Comparison of ENCODE assay signal across 22 cellular contexts in the genomic region with DNA sequence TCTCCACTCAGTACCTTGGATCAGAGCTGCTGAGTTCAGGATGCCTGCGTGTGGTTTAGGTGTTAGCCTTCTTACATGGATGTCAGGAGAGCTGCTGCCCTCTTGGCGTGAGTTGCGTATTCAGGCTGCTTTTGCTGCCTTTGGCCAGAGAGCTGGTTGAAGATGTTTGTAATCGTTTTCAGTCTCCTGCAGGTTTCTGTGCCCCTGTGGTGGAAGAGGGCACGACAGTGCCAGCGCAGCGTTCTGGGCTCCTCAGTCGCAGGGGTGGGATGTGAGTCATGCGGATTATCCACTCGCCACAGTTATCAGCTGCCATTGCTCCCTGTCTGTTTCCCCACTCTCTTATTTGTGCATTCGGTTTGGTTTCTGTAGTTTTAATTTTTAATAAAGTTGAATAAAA. TPM values are rescaled to one million over a fixed set of nuclear protein-coding genes. Genes with fewer than 3 reads are reported as not detected.
DNase-seq lines count a peak whose midpoint lies in the region; ATAC-seq, FAIRE-seq and TF ChIP-seq lines count a peak whose summit lies in the region.
"Had no signal": no experiment of that assay in that cellular context is flagged by ENCODE, and none has a peak within 500 bp of the region (broad histone marks: within the 10 kb centered on the region; RNA-seq: fewer than 3 reads in every experiment).

No MANE protein-coding gene starts in this region.

- H3K9me3 ChIP-seq in mammary epithelial cell (replicated peaks; ENCODE audit: insufficient read depth, low read length) = no peaks in the 10 kb centered on the region
- H3K9me3 ChIP-seq in breast epithelium = no peaks in the 10 kb centered on the region
- no peaks in the 10 kb centered on the region for H3K9me3 ChIP-seq in GM12878 (replicated peaks; ENCODE audit: control insufficient read depth, insufficient read depth, low read length)
- H3K9me3 ChIP-seq: BLaER1 had no signal

- H2AFZ ChIP-seq in mammary epithelial cell (ENCODE audit: low read depth, low read length) = no peak overlapping the region
- H2AFZ ChIP-seq in GM12878 (ENCODE audit: control insufficient read depth, low read depth, low read length) = no peak overlapping the region
- H2AFZ ChIP-seq: GM23248 had no signal

- FAIRE-seq in GM12878 (lab: Jason Lieb, UNC) = no peak
- no peak for FAIRE-seq in HTR-8/SVneo (lab: Jason Lieb, UNC)
- FAIRE-seq: A204.1, D721Med, GM12892, GM19239 had no signal

- WGBS in mammary epithelial cell (ENCODE audit: low coverage, missing lambda C conversion rate) = 93% methylated on average over 11 of the region's 11 CpGs
- 94% methylated on average over 11 of the region's 11 CpGs for WGBS in GM12878 (ENCODE audit: insufficient coverage, insufficient replicate concordance, low lambda C conversion rate, missing lambda C conversion rate)

- TF ChIP-seq RAD21 in GM12878 (IDR thresholded peaks at IDR 0.05; ENCODE audit: insufficient read depth, low read depth, low read length) = no peak

- TF ChIP-seq CTCF in mammary epithelial cell (conservative IDR thresholded peaks at IDR 0.05 in 1 of 2, IDR thresholded peaks at IDR 0.05 in 1 of 2; ENCODE audit: extremely low read depth in 1 of 2, insufficient read depth in 1 of 2, low read depth in 1 of 2, low read length in 2 of 2) (no peak), breast epithelium (IDR thresholded peaks at IDR 0.05) (no peak), GM12878 (IDR thresholded peaks at IDR 0.05 in 2 of 3, conservative IDR thresholded peaks at IDR 0.05 in 1 of 3; ENCODE audit: control insufficient read depth in 2 of 3, extremely low read depth in 1 of 3, insufficient read depth in 1 of 3, low read depth in 3 of 3, low read length in 3 of 3) (no peak)

- H3K79me2 ChIP-seq in mammary epithelial cell (ENCODE audit: insufficient read depth, low read length) = no peaks in the 10 kb centered on the region
- no peaks in the 10 kb centered on the region for H3K79me2 ChIP-seq in GM12878 (ENCODE audit: control insufficient read depth, insufficient read depth, low read length)

- intact Hi-C loops in mammary epithelial cell (cut with micrococcal nuclease) = no loop called here
- intact Hi-C loops in breast epithelium (cut with DNase I; ENCODE audit: low total_unique reads) = no loop called here
- intact Hi-C loops in GM12878 (cut with micrococcal nuclease; ENCODE audit: unreplicated experiment) = no loop called here
- intact Hi-C loops in posterior vena cava (cut with DNase I) = no loop called here

- POLR2A ChIA-PET in GM12878 (lab: Charles Lee) = no interaction called here

- dilution Hi-C loops in mammary epithelial cell (cut with HindIII; ENCODE audit: low sequenced_read_pairs) = no loop called here

- no peaks in the 10 kb centered on the region for H4K20me1 ChIP-seq in mammary epithelial cell (ENCODE audit: insufficient read depth, low read length)
- H4K20me1 ChIP-seq in GM12878 (ENCODE audit: control insufficient read depth, insufficient read depth) = no peaks in the 10 kb centered on the region

- H3K4me3 ChIP-seq in mammary epithelial cell (replicated peaks in 1 of 3; ENCODE audit: insufficient read depth in 1 of 3, low read depth in 2 of 3, low read length in 3 of 3) (no peak overlapping the region), breast epithelium (no peak overlapping the region), GM12878 (no peak overlapping the region)
- H3K4me3 ChIP-seq: BLaER1, GM23248 had no signal

- no peak for TF ChIP-seq POLR2A in breast epithelium (IDR thresholded peaks at IDR 0.05)
- no peak for TF ChIP-seq POLR2A in GM12878 (IDR thresholded peaks at IDR 0.05; ENCODE audit: low read depth, low read length)

- in situ Hi-C loops in mammary epithelial cell (cut with MboI; ENCODE audit: low sequenced_read_pairs in 2 of 2) (no loop called here), GM12878 (cut with MboI) (no loop called here)

- ATAC-seq in GM12878 = no peak
- ATAC-seq: CD8-positive, alpha-beta T cell; HCT116 had no signal

- no peaks in the 10 kb centered on the region for H3K4me1 ChIP-seq in mammary epithelial cell (ENCODE audit: insufficient read depth, low read length)
- H3K4me1 ChIP-seq in breast epithelium = no peaks in the 10 kb centered on the region
- H3K4me1 ChIP-seq in GM12878 (ENCODE audit: control insufficient read depth, insufficient read depth, low read length) = no peaks in the 10 kb centered on the region

- H3K4me2 ChIP-seq in mammary epithelial cell (ENCODE audit: insufficient read depth, low read depth, low read length) = no peak overlapping the region
- no peak overlapping the region for H3K4me2 ChIP-seq in GM12878 (ENCODE audit: control insufficient read depth, insufficient read depth)
- H3K4me2 ChIP-seq: BLaER1 had no signal

- SMC1A ChIA-PET in GM12878 (lab: Charles Lee; ENCODE audit: uncharacterized antibody, unreplicated experiment) = interaction anchor here (0.9 kb wide), 1 partner anchor 14 kb away, joined by 3 read pairs; no protein-coding TSS in a partner anchor

- no peak for TF ChIP-seq EP300 in GM12878 (IDR thresholded peaks at IDR 0.05; ENCODE audit: borderline replicate concordance in 1 of 2, control insufficient read depth in 1 of 2, low read depth in 2 of 2, low read length in 2 of 2)

- H3K27ac ChIP-seq in mammary epithelial cell (ENCODE audit: insufficient read depth, low read depth, low read length) (no peak overlapping the region), breast epithelium (no peak overlapping the region), GM12878 (ENCODE audit: control insufficient read depth, insufficient read depth) (no peak overlapping the region)
- H3K27ac ChIP-seq: 22Rv1, BLaER1, C4-2B, GM23248 had no signal

- no peak overlapping the region for H3K9ac ChIP-seq in mammary epithelial cell (ENCODE audit: insufficient read depth, low read length)
- H3K9ac ChIP-seq in GM12878 (ENCODE audit: control insufficient read depth, insufficient read depth, low read length) = no peak overlapping the region
- H3K9ac ChIP-seq: BLaER1, GM23248 had no signal

- BruUV-seq in mammary epithelial cell (replicated peaks; lab: Mats Ljungman, UMichigan) = TSS peak; percentile 70
- BruUV-seq in GM12878 (replicated peaks; lab: Mats Ljungman, UMichigan) = no TSS peak

- H3K27me3 ChIP-seq in mammary epithelial cell (ENCODE audit: insufficient read depth, low read length) (no peaks in the 10 kb centered on the region), breast epithelium (no peaks in the 10 kb centered on the region), GM12878 (replicated peaks in 1 of 2; ENCODE audit: control insufficient read depth in 2 of 2, insufficient read depth in 2 of 2, low read length in 1 of 2) (no peaks in the 10 kb centered on the region)

- CTCF ChIA-PET in mammary epithelial cell (lab: Charles Lee; ENCODE audit: low non-redundant PET) = no interaction called here
- CTCF ChIA-PET in GM12878 (lab: Yijun Ruan, JAX) = no interaction called here

- H3K36me3 ChIP-seq in mammary epithelial cell (ENCODE audit: insufficient read depth, low read length) = peaks cover 20% of the 10 kb centered on the region
- H3K36me3 ChIP-seq in breast epithelium = no peaks in the 10 kb centered on the region
- H3K36me3 ChIP-seq in GM12878 (ENCODE audit: control insufficient read depth in 2 of 2, insufficient read depth in 2 of 2, low read length in 1 of 2) = peaks cover 29 to 37% of the 10 kb centered on the region in 2 experiments

- RAD21 ChIA-PET in GM12878 (lab: Charles Lee; ENCODE audit: unreplicated experiment) = no interaction called here

- DNase-seq in mammary epithelial cell (no peak), breast epithelium (ENCODE audit: low spot score in 2 of 2) (no peak), GM12878 (ENCODE audit: low read depth, low spot score) (no peak), posterior vena cava (ENCODE audit: low spot score) (peak; percentile 57), HTR-8/SVneo (ENCODE audit: insufficient read length, low spot score) (no peak)
- DNase-seq in activated naive CD4-positive, alpha-beta T cell (lab: John Stamatoyannopoulos, UW) = no peak
- DNase-seq: CD4-positive, CD25-positive, alpha-beta regulatory T cell; CD8-positive, alpha-beta T cell; DMS 273 treated with DMSO at 0.1 percent for 48 hours; DMS79; EL; GDM1; GM23248; H9 had no signal

RNA-seq across cellular contexts. Expression of a gene that starts 7.0 kb away (rescaled TPM):
- total RNA-seq in mammary epithelial cell (1 to 10 TPM; 1.5 to 4.3 TPM), breast epithelium (10 to 100 TPM in 1 of 3 donors, 1 to 10 TPM in 2; 8.8 to 10.6 (median 8.8) TPM), GM12878 (2014; rRNA removed) (21.0 and 24.3 TPM in 2 replicates), GM12878 (2014; rRNA removed; fragmentation: Illumina TruSeq; extraction: Trizol) (12.4 and 13.2 TPM in 2 replicates), GM12878 (2021) (22.2 and 24.4 TPM in 2 replicates), posterior vena cava (1 to 10 TPM; 2.0 to 2.5 TPM)
- polyA plus RNA-seq in mammary epithelial cell (0.11 TPM), GM12878 (2011; rRNA removed) (not detected in 2 replicates), GM12878 (2014; fragmentation: Illumina TruSeq; extraction: Trizol) (6.9 and 10.3 TPM in 2 replicates), GM12878 (2014; fragmentation: Nextera tagmentation; extraction: Ambion mirVana) (under 1 TPM in 1 of 2 experiments, not detected in 1; 0.03 TPM), GM12878 (2014; rRNA removed) (22.5 and 25.4 TPM in 2 replicates), GM12878 (2016; fragmentation: Nextera tagmentation; extraction: Ambion mirVana) (10 to 100 TPM; 12.0 to 14.0 TPM)
- polyA minus RNA-seq in mammary epithelial cell = not detected
- total RNA-seq in GM12878 (2013; cell fraction: nucleolus; rRNA removed) = not detected in 2 replicates
- polyA plus RNA-seq in GM12878 (2011; ENCODE audit: low read depth) = 0.43 TPM
- not detected in 2 replicates for polyA plus RNA-seq in GM12878 (2011; cell fraction: cytosol; rRNA removed)
- polyA plus RNA-seq in GM12878 (2011; cell fraction: nucleus; rRNA removed) = not detected in 2 replicates
- polyA plus RNA-seq in GM12878 (2012) = 1.3 and 2.1 TPM in 2 replicates
- polyA minus RNA-seq in GM12878 (2011; rRNA and poly(A)+ RNA removed) = not detected in 2 replicates
- polyA minus RNA-seq in GM12878 (2011; cell fraction: cytosol; rRNA and poly(A)+ RNA removed) = 0.62 TPM in 1 of 2 replicates, not detected in the other
- 0.19 TPM in 1 of 2 replicates, not detected in the other for polyA minus RNA-seq in GM12878 (2011; cell fraction: nucleus; rRNA and poly(A)+ RNA removed)

RNA-seq across cellular contexts. Expression of a gene that starts 23.8 kb away (rescaled TPM):
- total RNA-seq in mammary epithelial cell (10 to 100 TPM; 17.0 to 46.9 TPM), breast epithelium (1 to 10 TPM; 5.4 to 9.8 (median 6.7) TPM), GM12878 (2014; rRNA removed) (210 and 229 TPM in 2 replicates), GM12878 (2014; rRNA removed; fragmentation: Illumina TruSeq; extraction: Trizol) (89.8 and 107 TPM in 2 replicates), GM12878 (2021) (218 and 229 TPM in 2 replicates), posterior vena cava (1 to 10 TPM; 4.0 to 5.6 TPM)
- polyA plus RNA-seq in mammary epithelial cell (66.3 TPM), GM12878 (2011; rRNA removed) (79.0 and 170 TPM in 2 replicates), GM12878 (2014; fragmentation: Illumina TruSeq; extraction: Trizol) (38.9 and 88.2 TPM in 2 replicates), GM12878 (2014; fragmentation: Nextera tagmentation; extraction: Ambion mirVana) (10 to 100 TPM in 1 of 2 experiments, 1 to 10 TPM in 1; 8.6 to 14.4 TPM), GM12878 (2014; rRNA removed) (140 and 167 TPM in 2 replicates), GM12878 (2016; fragmentation: Nextera tagmentation; extraction: Ambion mirVana) (100 to 1,000 TPM; 200 to 222 TPM)
- polyA minus RNA-seq in mammary epithelial cell = 107 TPM
- total RNA-seq in GM12878 (2013; cell fraction: nucleolus; rRNA removed) = 84.2 and 104 TPM in 2 replicates
- 51.9 TPM for polyA plus RNA-seq in GM12878 (2011; ENCODE audit: low read depth)
- polyA plus RNA-seq in GM12878 (2011; cell fraction: cytosol; rRNA removed) = 174 and 221 TPM in 2 replicates
- polyA plus RNA-seq in GM12878 (2011; cell fraction: nucleus; rRNA removed) = 218 and 309 TPM in 2 replicates
- 77.5 and 91.8 TPM in 2 replicates for polyA plus RNA-seq in GM12878 (2012)
- polyA minus RNA-seq in GM12878 (2011; rRNA and poly(A)+ RNA removed) = 272 and 323 TPM in 2 replicates
- polyA minus RNA-seq in GM12878 (2011; cell fraction: cytosol; rRNA and poly(A)+ RNA removed) = 143 and 145 TPM in 2 replicates
- polyA minus RNA-seq in GM12878 (2011; cell fraction: nucleus; rRNA and poly(A)+ RNA removed) = 66.6 and 116 TPM in 2 replicates

RNA-seq across cellular contexts. Expression of a gene that starts 31.5 kb away (rescaled TPM):
- total RNA-seq in mammary epithelial cell = 10 to 100 TPM; 30.3 to 44.5 TPM
- 31.4 TPM for polyA plus RNA-seq in mammary epithelial cell
- polyA minus RNA-seq in mammary epithelial cell = 28.9 TPM
- 10 to 100 TPM; 32.1 to 49.0 (median 39.8) TPM for total RNA-seq in breast epithelium
- total RNA-seq in GM12878 (2013; cell fraction: nucleolus; rRNA removed) = 27.5 and 31.1 TPM in 2 replicates
- 32.7 and 35.7 TPM in 2 replicates for total RNA-seq in GM12878 (2014; rRNA removed)
- total RNA-seq in GM12878 (2014; rRNA removed; fragmentation: Illumina TruSeq; extraction: Trizol) = 11.1 and 11.4 TPM in 2 replicates
- total RNA-seq in GM12878 (2021) = 24.4 and 30.4 TPM in 2 replicates
- 9.5 TPM for polyA plus RNA-seq in GM12878 (2011; ENCODE audit: low read depth)
- polyA plus RNA-seq in GM12878 (2011; rRNA removed) = 9.8 and 22.9 TPM in 2 replicates
- polyA plus RNA-seq in GM12878 (2011; cell fraction: cytosol; rRNA removed) = 32.8 and 41.1 TPM in 2 replicates
- 81.9 and 90.1 TPM in 2 replicates for polyA plus RNA-seq in GM12878 (2011; cell fraction: nucleus; rRNA removed)
- 18.3 and 20.8 TPM in 2 replicates for polyA plus RNA-seq in GM12878 (2012)
- 4.2 and 12.8 TPM in 2 replicates for polyA plus RNA-seq in GM12878 (2014; fragmentation: Illumina TruSeq; extraction: Trizol)
- 1 to 10 TPM; 1.8 to 3.6 TPM for polyA plus RNA-seq in GM12878 (2014; fragmentation: Nextera tagmentation; extraction: Ambion mirVana)
- polyA plus RNA-seq in GM12878 (2014; rRNA removed) = 33.3 and 33.7 TPM in 2 replicates
- polyA plus RNA-seq in GM12878 (2016; fragmentation: Nextera tagmentation; extraction: Ambion mirVana) = 10 to 100 TPM; 34.2 to 39.6 TPM
- 23.4 and 34.6 TPM in 2 replicates for polyA minus RNA-seq in GM12878 (2011; rRNA and poly(A)+ RNA removed)
- 13.5 and 14.8 TPM in 2 replicates for polyA minus RNA-seq in GM12878 (2011; cell fraction: cytosol; rRNA and poly(A)+ RNA removed)
- 19.2 and 27.0 TPM in 2 replicates for polyA minus RNA-seq in GM12878 (2011; cell fraction: nucleus; rRNA and poly(A)+ RNA removed)
- 10 to 100 TPM; 21.4 to 22.8 TPM for total RNA-seq in posterior vena cava

RNA-seq across cellular contexts. Expression of a gene that starts 50.7 kb away (rescaled TPM):
- total RNA-seq in mammary epithelial cell (10 to 100 TPM in 1 of 2 donors, 1 to 10 TPM in 1; 4.3 to 14.7 TPM), breast epithelium (10 to 100 TPM; 32.0 to 43.6 (median 40.2) TPM), GM12878 (2014; rRNA removed) (5.7 and 7.1 TPM in 2 replicates), GM12878 (2014; rRNA removed; fragmentation: Illumina TruSeq; extraction: Trizol) (1.9 and 2.1 TPM in 2 replicates), GM12878 (2021) (10.1 and 10.6 TPM in 2 replicates), posterior vena cava (10 to 100 TPM; 27.7 to 28.9 TPM)
- polyA plus RNA-seq in mammary epithelial cell (13.3 TPM), GM12878 (2011; rRNA removed) (4.1 and 7.2 TPM in 2 replicates), GM12878 (2014; fragmentation: Illumina TruSeq; extraction: Trizol) (1.0 and 2.4 TPM in 2 replicates), GM12878 (2014; fragmentation: Nextera tagmentation; extraction: Ambion mirVana) (under 1 TPM; 0.11 to 0.31 TPM), GM12878 (2014; rRNA removed) (10.2 and 12.9 TPM in 2 replicates), GM12878 (2016; fragmentation: Nextera tagmentation; extraction: Ambion mirVana) (1 to 10 TPM; 7.7 to 9.2 TPM)
- 5.9 TPM for polyA minus RNA-seq in mammary epithelial cell
- total RNA-seq in GM12878 (2013; cell fraction: nucleolus; rRNA removed) = 15.1 and 16.1 TPM in 2 replicates
- 5.6 TPM for polyA plus RNA-seq in GM12878 (2011; ENCODE audit: low read depth)
- polyA plus RNA-seq in GM12878 (2011; cell fraction: cytosol; rRNA removed) = 8.9 and 12.4 TPM in 2 replicates
- 53.7 and 56.1 TPM in 2 replicates for polyA plus RNA-seq in GM12878 (2011; cell fraction: nucleus; rRNA removed)
- 13.6 and 13.8 TPM in 2 replicates for polyA plus RNA-seq in GM12878 (2012)
- polyA minus RNA-seq in GM12878 (2011; rRNA and poly(A)+ RNA removed) = 6.8 and 8.2 TPM in 2 replicates
- 1.9 and 5.0 TPM in 2 replicates for polyA minus RNA-seq in GM12878 (2011; cell fraction: cytosol; rRNA and poly(A)+ RNA removed)
- polyA minus RNA-seq in GM12878 (2011; cell fraction: nucleus; rRNA and poly(A)+ RNA removed) = 9.6 and 12.6 TPM in 2 replicates
